Comparison of ENCODE assay signal across 21 cellular contexts in the genomic region with DNA sequence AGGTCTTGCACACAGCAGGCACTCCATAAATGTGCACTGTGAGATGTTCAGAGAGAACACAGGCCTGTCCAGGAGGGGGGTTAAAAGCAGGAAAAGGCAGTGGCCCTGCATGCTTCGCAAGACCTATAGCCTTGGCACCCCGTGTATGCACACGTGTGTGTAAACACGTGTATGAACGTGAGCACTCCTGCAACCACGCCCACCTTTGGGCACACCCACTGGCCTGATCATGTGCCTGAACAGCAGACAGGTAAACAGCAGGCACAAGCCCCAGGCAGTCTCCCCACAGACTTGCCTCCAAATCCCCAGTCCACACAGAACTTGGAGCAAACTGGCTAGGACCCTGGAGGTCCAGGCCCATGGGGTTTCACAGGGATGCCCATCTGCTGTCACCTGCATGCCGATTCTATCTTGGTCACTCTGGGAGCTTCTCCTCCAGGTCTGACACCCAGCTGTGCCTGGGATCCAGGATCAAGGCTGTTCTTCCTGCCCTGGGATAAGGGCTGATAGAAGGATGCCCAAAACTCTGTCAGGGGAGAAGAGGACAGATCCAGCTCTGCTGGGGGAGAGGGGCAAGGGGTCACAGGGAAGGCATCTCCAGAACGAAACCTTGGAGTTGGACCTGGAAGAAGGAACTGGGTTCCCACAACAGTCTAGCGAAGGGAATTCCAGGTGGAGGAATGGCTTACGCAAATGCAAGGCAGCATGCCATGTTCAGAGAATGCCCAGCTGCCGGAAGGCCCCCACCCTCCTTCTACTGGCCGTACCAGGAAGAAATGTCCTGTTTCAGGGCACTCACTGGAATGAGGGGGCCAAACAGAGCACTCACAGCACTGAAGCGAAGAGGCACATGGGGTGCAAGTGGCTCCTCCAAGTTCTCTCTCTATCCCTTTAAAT. TPM values are rescaled to one million over a fixed set of nuclear protein-coding genes. Genes with fewer than 3 reads are reported as not detected.
A peak's percentile ranks its signal among the peaks of the same experiment; 100 is the strongest.
DNase-seq lines count a peak whose midpoint lies in the region; ATAC-seq, FAIRE-seq and TF ChIP-seq lines count a peak whose summit lies in the region.
"Had no signal": no experiment of that assay in that cellular context is flagged by ENCODE, and none has a peak within 500 bp of the region (broad histone marks: within the 10 kb centered on the region; RNA-seq: fewer than 3 reads in every experiment).

No MANE protein-coding gene starts in this region.

- H3K4me2 ChIP-seq in neuronal stem cell (ENCODE audit: insufficient read depth, low read length, poor library complexity, severe bottlenecking): no peak overlapping the region

- peak; percentile 16 for DNase-seq in left cardiac atrium
- DNase-seq in Right ventricle myocardium superior: no peak
- DNase-seq in endodermal cell: peak; percentile 41
- DNase-seq in neuronal stem cell (ENCODE audit: low spot score): no peak
- no peak for DNase-seq in frontal cortex (ENCODE audit: low spot score in 2 of 2)
- no peak for DNase-seq in COR-L47 (lab: John Stamatoyannopoulos, UW)
- DNase-seq in NCI-H345 treated with DMSO at 0.1 percent for 48 hours (lab: John Stamatoyannopoulos, UW; ENCODE audit: unreplicated experiment): no peak
- DNase-seq: activated CD8-positive, alpha-beta memory T cell treated with anti-CD3 and anti-CD28 coated beads, Interleukin-2, amount 50 U/mL, for 4 hours; CD8-positive, alpha-beta T cell; dermis blood vessel endothelial cell; erythroblast; mesenchymal stem cell; NCI-H345 had no signal

- 93 to 94% methylated on average over 11 to 13 of the region's 13 CpGs for WGBS in endodermal cell (ENCODE audit: insufficient coverage in 1 of 2, insufficient read length in 1 of 2), 2 experiments
- no CpG with 5 or more reads among the region's 13 CpGs for WGBS in neuronal stem cell (ENCODE audit: extremely low coverage in 2 of 2, insufficient read length in 2 of 2, insufficient replicate concordance in 1 of 2), 2 donors

- H2BK12ac ChIP-seq in neuronal stem cell (ENCODE audit: low read length): no peak overlapping the region

- no peak overlapping the region for H2BK120ac ChIP-seq in neuronal stem cell (ENCODE audit: low read depth, low read length)

- peak overlapping the region; percentile 2 for H3K18ac ChIP-seq in neuronal stem cell (ENCODE audit: low read length)

- H2AK5ac ChIP-seq in neuronal stem cell (ENCODE audit: low read depth, low read length): peak overlapping the region; percentile 83

- H3K4ac ChIP-seq in neuronal stem cell (ENCODE audit: low read length): no peak overlapping the region

- H3K27me3 ChIP-seq in endodermal cell (ENCODE audit: control insufficient read depth, insufficient read depth, low read length, poor library complexity, severe bottlenecking) (no peaks in the 10 kb centered on the region), neuronal stem cell (ENCODE audit: control insufficient read depth in 3 of 3, insufficient read depth in 3 of 3, low read depth in 1 of 3, low read length in 3 of 3) (peaks cover 0 to 4% (median 0%) of the 10 kb centered on the region in 3 experiments)
- H3K27me3 ChIP-seq: SJSA1 had no signal

- ATAC-seq in left cardiac atrium (no peak), Right ventricle myocardium superior (ENCODE audit: poor library complexity) (no peak), GM21528 (IDR thresholded peaks at IDR 0.05; ENCODE audit: low FRiP score, unreplicated experiment) (no peak)
- ATAC-seq: CD8-positive, alpha-beta T cell had no signal

- H3K79me1 ChIP-seq in neuronal stem cell (ENCODE audit: low read depth, low read length): no peaks in the 10 kb centered on the region

- no peaks in the 10 kb centered on the region for H3K36me3 Mint-ChIP-seq in endodermal cell (ENCODE audit: low read depth)
- H3K36me3 Mint-ChIP-seq: activated naive CD4-positive, alpha-beta T cell treated with anti-CD3 and anti-CD28 coated beads, Interleukin-2, amount 50 U/mL, for 24 hours; brain; CD8-positive, alpha-beta T cell had no signal

- no peak overlapping the region for H2BK15ac ChIP-seq in neuronal stem cell (ENCODE audit: low read length)

- no peak for TF ChIP-seq CTCF in endodermal cell (conservative IDR thresholded peaks at IDR 0.05)

- no peak overlapping the region for H3K27ac Mint-ChIP-seq in endodermal cell
- H3K27ac Mint-ChIP-seq: activated naive CD4-positive, alpha-beta T cell treated with anti-CD3 and anti-CD28 coated beads, Interleukin-2, amount 50 U/mL, for 24 hours; brain; CD8-positive, alpha-beta T cell; stimulated activated naive CD8-positive, alpha-beta T cell treated with anti-CD3 and anti-CD28 coated beads, Interleukin-15, Interleukin-2, amounts not matched to agents 100 ng/mL and 50 ng/mL, for 24 hours; T-helper 2 cell treated with Interferon-gamma antibody and Interleukin-4, amounts not matched to agents 5 μg/mL and 100 μg/mL, for 36 hours had no signal

- H2BK5ac ChIP-seq in neuronal stem cell (ENCODE audit: low read length): peak overlapping the region; percentile 31

- no peak overlapping the region for H3K23ac ChIP-seq in neuronal stem cell (ENCODE audit: low read depth, low read length, poor library complexity)

- FAIRE-seq in frontal cortex (lab: Jason Lieb, UNC): no peak
- FAIRE-seq: GM18507 had no signal

- intact Hi-C loops in left cardiac atrium (cut with DNase I): no loop called here
- intact Hi-C loops in Right ventricle myocardium superior (cut with DNase I): no loop called here

- no peak overlapping the region for H3K9ac ChIP-seq in endodermal cell (ENCODE audit: extremely low read depth, low read length, poor library complexity, severe bottlenecking)
- no peak overlapping the region for H3K9ac ChIP-seq in neuronal stem cell (ENCODE audit: low read depth, low read length, poor library complexity)

- H3K4me3 ChIP-seq in endodermal cell (ENCODE audit: low read length): no peak overlapping the region
- no peak overlapping the region for H3K4me3 ChIP-seq in neuronal stem cell (ENCODE audit: low read length in 2 of 2)
- H3K4me3 ChIP-seq: HAP-1, SJSA1 had no signal

- H4K91ac ChIP-seq in neuronal stem cell (ENCODE audit: low read depth, low read length, poor library complexity): no peak overlapping the region

- no peak overlapping the region for H3K4me3 Mint-ChIP-seq in endodermal cell
- H3K4me3 Mint-ChIP-seq: activated naive CD4-positive, alpha-beta T cell treated with anti-CD3 and anti-CD28 coated beads, Interleukin-2, amount 50 U/mL, for 24 hours; brain; CD8-positive, alpha-beta T cell; stimulated activated naive CD8-positive, alpha-beta T cell treated with anti-CD3 and anti-CD28 coated beads, Interleukin-15, Interleukin-2, amounts not matched to agents 100 ng/mL and 50 ng/mL, for 24 hours; T-helper 2 cell treated with Interferon-gamma antibody and Interleukin-4, amounts not matched to agents 5 μg/mL and 100 μg/mL, for 36 hours had no signal

- peaks cover 59% of the 10 kb centered on the region for H3K4me1 Mint-ChIP-seq in endodermal cell

- H3K27me3 Mint-ChIP-seq in endodermal cell (ENCODE audit: insufficient read depth): no peaks in the 10 kb centered on the region
- H3K27me3 Mint-ChIP-seq: activated naive CD4-positive, alpha-beta T cell treated with anti-CD3 and anti-CD28 coated beads, Interleukin-2, amount 50 U/mL, for 24 hours; stimulated activated naive CD8-positive, alpha-beta T cell treated with anti-CD3 and anti-CD28 coated beads, Interleukin-15, Interleukin-2, amounts not matched to agents 100 ng/mL and 50 ng/mL, for 24 hours had no signal

- H3K36me3 ChIP-seq in endodermal cell (ENCODE audit: control insufficient read depth, insufficient read depth, low read length): no peaks in the 10 kb centered on the region
- H3K36me3 ChIP-seq in neuronal stem cell (replicated peaks in 1 of 2; ENCODE audit: control insufficient read depth in 2 of 2, insufficient read depth in 2 of 2, low read length in 2 of 2): no peaks in the 10 kb centered on the region
- H3K36me3 ChIP-seq: HAP-1, SJSA1 had no signal

- H3K9me3 ChIP-seq in endodermal cell (ENCODE audit: control insufficient read depth, low read length): no peaks in the 10 kb centered on the region
- H3K9me3 ChIP-seq in neuronal stem cell (replicated peaks in 1 of 2; ENCODE audit: control insufficient read depth in 2 of 2, insufficient read depth in 1 of 2, low read depth in 1 of 2, low read length in 2 of 2): no peaks in the 10 kb centered on the region
- H3K9me3 ChIP-seq: HAP-1 had no signal

- no peak overlapping the region for H2AFZ ChIP-seq in neuronal stem cell (ENCODE audit: low read length)

- H3K14ac ChIP-seq in neuronal stem cell (ENCODE audit: low read length): no peak overlapping the region

- no peaks in the 10 kb centered on the region for H3K9me3 Mint-ChIP-seq in endodermal cell
- H3K9me3 Mint-ChIP-seq: activated naive CD4-positive, alpha-beta T cell treated with anti-CD3 and anti-CD28 coated beads, Interleukin-2, amount 50 U/mL, for 24 hours; brain; CD8-positive, alpha-beta T cell; stimulated activated naive CD8-positive, alpha-beta T cell treated with anti-CD3 and anti-CD28 coated beads, Interleukin-15, Interleukin-2, amounts not matched to agents 100 ng/mL and 50 ng/mL, for 24 hours; T-helper 2 cell treated with Interferon-gamma antibody and Interleukin-4, amounts not matched to agents 5 μg/mL and 100 μg/mL, for 36 hours had no signal

- H3K4me1 ChIP-seq in endodermal cell (ENCODE audit: control insufficient read depth, insufficient read depth, low read length): peaks cover 43% of the 10 kb centered on the region
- H3K4me1 ChIP-seq in neuronal stem cell (ENCODE audit: control insufficient read depth in 2 of 2, insufficient read depth in 1 of 2, low read depth in 1 of 2, low read length in 2 of 2): peaks cover 19 to 26% of the 10 kb centered on the region in 2 donors

- H4K8ac ChIP-seq in neuronal stem cell (ENCODE audit: low read depth, low read length): no peak overlapping the region

- H3K27ac ChIP-seq in endodermal cell (ENCODE audit: low read depth, low read length) (no peak overlapping the region), neuronal stem cell (replicated peaks; ENCODE audit: low read length) (no peak overlapping the region)
- H3K27ac ChIP-seq: SJSA1 had no signal

RNA-seq across cellular contexts. Expression of a gene that starts 14.3 kb away (rescaled TPM):
- 10 to 100 TPM; 51.4 to 58.0 TPM for total RNA-seq in left cardiac atrium
- 44.8 TPM for total RNA-seq in Right ventricle myocardium superior
- total RNA-seq in endodermal cell: 10 to 100 TPM; 65.3 to 67.5 TPM
- 77.5 TPM for polyA plus RNA-seq in endodermal cell (2013, experiment 1 of 2)
- polyA plus RNA-seq in endodermal cell (2013, experiment 2 of 2): 68.6 TPM
- 21.6 TPM for polyA plus RNA-seq in neuronal stem cell (2013, experiment 1 of 2)
- 24.3 TPM for polyA plus RNA-seq in neuronal stem cell (2013, experiment 2 of 2)
- 19.6 TPM for total RNA-seq in frontal cortex

Comparison
In these comparisons a context has a peak if more than half of its experiments do, and no peak if none do; other contexts are left out.
1. DNase-seq: peak in left cardiac atrium (single experiment) and endodermal cell (single experiment); none in Right ventricle myocardium superior (single experiment), neuronal stem cell (single experiment), frontal cortex (0 of 2), COR-L47 (single experiment) and NCI-H345 treated with DMSO at 0.1 percent for 48 hours (single experiment).